Comparison of ENCODE assay signal across 1 cellular context in genomic region chr7:155861480-155861868, GRCh38.
TF ChIP-seq lines count a peak whose summit lies in the region.

No MANE protein-coding gene starts in this region.

TF ChIP-seq in HCT116, 20 proteins besides CTCF, POLR2A, EP300 and RAD21 (continued from another document):
- no peak for TF ChIP-seq REST (IDR thresholded peaks at IDR 0.05; ENCODE audit: low read depth)
- no peak for TF ChIP-seq YY1 (IDR thresholded peaks at IDR 0.05; ENCODE audit: extremely low read depth, insufficient replicate concordance, low read depth, low read length)
- no peak for TF ChIP-seq ZFX (IDR thresholded peaks at IDR 0.05)
- TF ChIP-seq EGR1 (IDR thresholded peaks at IDR 0.05; ENCODE audit: low read depth): no peak
- no peak for TF ChIP-seq CEBPB (IDR thresholded peaks at IDR 0.05; ENCODE audit: low read depth)
- no peak for TF ChIP-seq EZH2phosphoT487 (IDR thresholded peaks at IDR 0.05; ENCODE audit: borderline replicate concordance)
- TF ChIP-seq EZH2 (IDR thresholded peaks at IDR 0.05): no peak
- TF ChIP-seq SIN3A (IDR thresholded peaks at IDR 0.05; ENCODE audit: low read depth): no peak
- TF ChIP-seq MAX (IDR thresholded peaks at IDR 0.05): no peak
- no peak for TF ChIP-seq POLR2AphosphoS5 (IDR thresholded peaks at IDR 0.05; ENCODE audit: low read depth, low read length)
- no peak for TF ChIP-seq SP1 (IDR thresholded peaks at IDR 0.05; ENCODE audit: low read depth)
- TF ChIP-seq SRF (IDR thresholded peaks at IDR 0.05; ENCODE audit: low read depth): no peak
- TF ChIP-seq ATF3 (IDR thresholded peaks at IDR 0.05): no peak
- TF ChIP-seq ZNF274 (IDR thresholded peaks at IDR 0.05; ENCODE audit: low read depth, low read length): no peak
- no peak for TF ChIP-seq CBX3 (IDR thresholded peaks at IDR 0.05; ENCODE audit: low read depth)
